In genomic region chr1:182604835-182605164, GRCh38 we compare ENCODE assay signal across 8 cellular contexts. TPM values are rescaled to one million over a fixed set of nuclear protein-coding genes. Genes with fewer than 3 reads are reported as not detected.
DNase-seq lines count a peak whose midpoint lies in the region; ATAC-seq and TF ChIP-seq lines count a peak whose summit lies in the region.

No MANE protein-coding gene starts in this region.

- H3K4me2 ChIP-seq in SU-DHL-6 (ENCODE audit: low read depth, low read length, poor library complexity, severe bottlenecking): peak overlapping the region; percentile 83

- H3K4me3 ChIP-seq in left ventricle myocardium inferior: peak overlapping the region; percentile 73
- H3K4me3 ChIP-seq in SU-DHL-6 (ENCODE audit: insufficient read depth, low read length, poor library complexity, severe bottlenecking): peak overlapping the region; percentile 42
- H3K4me3 ChIP-seq in left lung: peak overlapping the region; percentile 13 to 57
- H3K4me3 ChIP-seq in tibial artery: peak overlapping the region; percentile 48 to 57

- intact Hi-C loops in left ventricle myocardium inferior (cut with micrococcal nuclease) (no loop called here), left ventricle myocardium superior (cut with micrococcal nuclease) (no loop called here), left lung (cut with DNase I) (loop anchor here in 1 of 2 donors (5.0 kb wide), 1 partner anchor 178 kb away; no protein-coding TSS in a partner anchor), tibial artery (cut with DNase I; ENCODE audit: low total_unique reads) (loop anchor here (5.0 kb wide), 2 partner anchors 212 to 718 kb away; partner anchors contain the start of gene GLUL)

- H3K27me3 ChIP-seq in left ventricle myocardium inferior (ENCODE audit: low read depth): no peaks in the 10 kb centered on the region
- no peaks in the 10 kb centered on the region for H3K27me3 ChIP-seq in SU-DHL-6 (ENCODE audit: low read length)
- peaks cover 0 to 19% of the 10 kb centered on the region in 2 donors for H3K27me3 ChIP-seq in left lung
- no peaks in the 10 kb centered on the region for H3K27me3 ChIP-seq in tibial artery

- H4K20me1 ChIP-seq in SU-DHL-6 (ENCODE audit: low read depth, low read length): no peaks in the 10 kb centered on the region; the same call in 1 of the 2 replicates

- H3K9me2 ChIP-seq in SU-DHL-6 (replicated peaks; ENCODE audit: insufficient read depth, low read length): no peaks in the 10 kb centered on the region

- peak overlapping the region; percentile 77 for H2AFZ ChIP-seq in SU-DHL-6 (ENCODE audit: low read depth, low read length, severe bottlenecking)

- H3K4me1 ChIP-seq in left ventricle myocardium inferior: peaks cover 58% of the 10 kb centered on the region
- H3K4me1 ChIP-seq in left lung: peaks cover 9 to 49% of the 10 kb centered on the region in 2 donors
- H3K4me1 ChIP-seq in tibial artery: peaks cover 0 to 38% (median 22%) of the 10 kb centered on the region in 4 donors

- H3K36me3 ChIP-seq in left ventricle myocardium inferior: no peaks in the 10 kb centered on the region
- H3K36me3 ChIP-seq in SU-DHL-6 (ENCODE audit: low read length): no peaks in the 10 kb centered on the region; the same call in none of the 2 replicates
- peaks cover 0 to 8% of the 10 kb centered on the region in 2 donors for H3K36me3 ChIP-seq in left lung
- H3K36me3 ChIP-seq in tibial artery: peaks cover 0 to 11% (median 11%) of the 10 kb centered on the region in 3 donors

- H3K9me3 ChIP-seq in left ventricle myocardium inferior (replicated peaks) (no peaks in the 10 kb centered on the region), SU-DHL-6 (ENCODE audit: insufficient read depth, low read length) (no peaks in the 10 kb centered on the region), left lung (no peaks in the 10 kb centered on the region), tibial artery (no peaks in the 10 kb centered on the region)

- DNase-seq in left ventricle myocardium inferior (no peak), left ventricle myocardium superior (no peak), left lung (no peak), tibial artery (no peak), hepatic stellate cell (ENCODE audit: low spot score) (no peak), NCI-H1436 (lab: John Stamatoyannopoulos, UW) (no peak)
- no peak for DNase-seq in stimulated activated CD4-positive, alpha-beta T cell treated with anti-CD3 and anti-CD28 coated beads, Interleukin-4, amount 100 ng/mL, for 4 hours

- H3K27ac ChIP-seq in left ventricle myocardium inferior (replicated peaks) (peak overlapping the region; percentile 69), SU-DHL-6 (ENCODE audit: low read depth, low read length) (no peak overlapping the region), left lung (no peak overlapping the region), tibial artery (no peak overlapping the region)

- ATAC-seq in left ventricle myocardium superior (no peak), left lung (no peak)

- peaks cover 17% of the 10 kb centered on the region for H3F3A ChIP-seq in SU-DHL-6 (ENCODE audit: insufficient read depth)

- TF ChIP-seq CTCF in left ventricle myocardium inferior (IDR thresholded peaks at IDR 0.05; ENCODE audit: borderline replicate concordance) (no peak), SU-DHL-6 (IDR thresholded peaks at IDR 0.05; ENCODE audit: insufficient read depth, low read length, poor library complexity, severe bottlenecking) (no peak), left lung (IDR thresholded peaks at IDR 0.05) (no peak), tibial artery (IDR thresholded peaks at IDR 0.05) (no peak)

- peak overlapping the region; percentile 80 for H3K9ac ChIP-seq in SU-DHL-6 (ENCODE audit: low read length)

- H3K79me2 ChIP-seq in SU-DHL-6 (ENCODE audit: insufficient read depth, low read length): peaks cover 19% of the 10 kb centered on the region

RNA-seq across cellular contexts. Expression of gene RGS16, which starts 0.6 kb away (rescaled TPM):
- total RNA-seq in left ventricle myocardium inferior (0.88 TPM), left ventricle myocardium superior (1.1 TPM), left lung (10 to 100 TPM; 10.1 to 11.0 TPM)

RNA-seq across cellular contexts. Expression of gene RNASEL, which starts 15.7 kb away (rescaled TPM):
- total RNA-seq in left ventricle myocardium inferior: 3.5 TPM
- 2.7 TPM for total RNA-seq in left ventricle myocardium superior
- total RNA-seq in left lung: 10 to 100 TPM; 13.5 to 13.6 TPM
